In genomic region chr5:41707853-41708603, GRCh38 we compare ENCODE assay signal across 8 cellular contexts.
A peak's percentile ranks its signal among the peaks of the same experiment; 100 is the strongest.
DNase-seq lines count a peak whose midpoint lies in the region; ATAC-seq, FAIRE-seq and TF ChIP-seq lines count a peak whose summit lies in the region.

No MANE protein-coding gene starts in this region.

- TF ChIP-seq POLR2A in A549 (IDR thresholded peaks at IDR 0.05; ENCODE audit: low read length): no peak

- peak; percentile 50 to 56; a peak in 4 of 6 replicates for ATAC-seq in A549
- peak; percentile 76 for ATAC-seq in GM18861 (IDR thresholded peaks at IDR 0.05; ENCODE audit: unreplicated experiment)
- ATAC-seq in HG03095 (IDR thresholded peaks at IDR 0.05; ENCODE audit: unreplicated experiment): peak; percentile 70

- no peaks in the 10 kb centered on the region for H3K4me1 ChIP-seq in A549

- TF ChIP-seq CTCF in A549 (IDR thresholded peaks at IDR 0.05): no peak
- peak; percentile 74 for TF ChIP-seq CTCF in epithelial cell of proximal tubule (conservative IDR thresholded peaks at IDR 0.05; ENCODE audit: low read depth, low read length)

- peak; percentile 2 to 27 for DNase-seq in A549 (ENCODE audit: low read depth in 1 of 2, low spot score in 1 of 2)
- peak; percentile 44 for DNase-seq in NCI-H446 treated with DMSO at 0.1 percent for 48 hours (lab: John Stamatoyannopoulos, UW)
- peak; percentile 19 for DNase-seq in epithelial cell of proximal tubule (ENCODE audit: low read depth)
- DNase-seq in urothelium cell line (ENCODE audit: low spot score): peak; percentile 66
- no peak for DNase-seq in head of caudate nucleus
- DNase-seq in NCI-H1048 (lab: John Stamatoyannopoulos, UW): no peak

- CTCF ChIA-PET in A549 (lab: Yijun Ruan, JAX): interaction anchor here (0.6 to 0.9 kb wide), 3 partner anchors 25 to 137 kb away, joined by 3 read pairs; no protein-coding TSS in a partner anchor

- peak in 1 of 2 experiments; percentile 56; a peak in 3 of 5 replicates for TF ChIP-seq RAD21 in A549 (conservative IDR thresholded peaks at IDR 0.05 in 1 of 2, IDR thresholded peaks at IDR 0.05 in 1 of 2)

- no peak overlapping the region for H3K4me3 ChIP-seq in A549
- no peak overlapping the region for H3K4me3 ChIP-seq in epithelial cell of proximal tubule (ENCODE audit: low read depth, low read length)

- no peak overlapping the region for H3K27ac ChIP-seq in A549

- no peak for FAIRE-seq in A549 (lab: Jason Lieb, UNC)
- FAIRE-seq in urothelium cell line (lab: Jason Lieb, UNC): peak; percentile 40

- H3K9me3 ChIP-seq in A549: peaks cover 2% of the 10 kb centered on the region; the same call in 1 of the 3 replicates

- no peak for TF ChIP-seq EP300 in A549 (IDR thresholded peaks at IDR 0.05)

- intact Hi-C loops in head of caudate nucleus (cut with DNase I): no loop called here

- H3K4me2 ChIP-seq in A549: no peak overlapping the region

- 17% methylated on average over 4 of the region's 4 CpGs for WGBS in A549 (ENCODE audit: missing lambda C conversion rate)

- POLR2A ChIA-PET in A549 (lab: Yijun Ruan, JAX): no interaction called here

TF ChIP-seq in A549, 52 proteins besides CTCF, POLR2A, EP300 and RAD21:
- TF ChIP-seq, protein P1, sequence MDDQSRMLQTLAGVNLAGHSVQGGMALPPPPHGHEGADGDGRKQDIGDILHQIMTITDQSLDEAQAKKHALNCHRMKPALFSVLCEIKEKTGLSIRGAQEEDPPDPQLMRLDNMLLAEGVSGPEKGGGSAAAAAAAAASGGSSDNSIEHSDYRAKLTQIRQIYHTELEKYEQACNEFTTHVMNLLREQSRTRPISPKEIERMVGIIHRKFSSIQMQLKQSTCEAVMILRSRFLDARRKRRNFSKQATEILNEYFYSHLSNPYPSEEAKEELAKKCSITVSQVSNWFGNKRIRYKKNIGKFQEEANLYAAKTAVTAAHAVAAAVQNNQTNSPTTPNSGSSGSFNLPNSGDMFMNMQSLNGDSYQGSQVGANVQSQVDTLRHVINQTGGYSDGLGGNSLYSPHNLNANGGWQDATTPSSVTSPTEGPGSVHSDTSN (IDR thresholded peaks at IDR 0.05): no peak
- TF ChIP-seq SMC3 (IDR thresholded peaks at IDR 0.05) (no peak), ZC3H11A (IDR thresholded peaks at IDR 0.05) (no peak), ELK1 (IDR thresholded peaks at IDR 0.05; ENCODE audit: low read depth, low read length) (no peak), EHMT2 (IDR thresholded peaks at IDR 0.05; ENCODE audit: low read depth) (no peak), NFE2L2 (conservative IDR thresholded peaks at IDR 0.05; ENCODE audit: low read length) (no peak)
- TF ChIP-seq, protein P2, sequence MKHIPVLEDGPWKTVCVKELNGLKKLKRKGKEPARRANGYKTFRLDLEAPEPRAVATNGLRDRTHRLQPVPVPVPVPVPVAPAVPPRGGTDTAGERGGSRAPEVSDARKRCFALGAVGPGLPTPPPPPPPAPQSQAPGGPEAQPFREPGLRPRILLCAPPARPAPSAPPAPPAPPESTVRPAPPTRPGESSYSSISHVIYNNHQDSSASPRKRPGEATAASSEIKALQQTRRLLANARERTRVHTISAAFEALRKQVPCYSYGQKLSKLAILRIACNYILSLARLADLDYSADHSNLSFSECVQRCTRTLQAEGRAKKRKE (CRISPR knock-in tag; IDR thresholded peaks at IDR 0.05; ENCODE audit: low read depth): no peak
TF ChIP-seq in A549: peak in this region for 0.

Comparison
In these comparisons a context has a peak if more than half of its experiments do, and no peak if none do; other contexts are left out.
1. DNase-seq: peak in A549 (2 of 2), NCI-H446 treated with DMSO at 0.1 percent for 48 hours (single experiment), epithelial cell of proximal tubule (single experiment) and urothelium cell line (single experiment); none in head of caudate nucleus (0 of 42) and NCI-H1048 (single experiment).
2. Peak in every context shown above with its lines, with median percentiles within 50 percentile points of each other: ATAC-seq.